In the genomic region with DNA sequence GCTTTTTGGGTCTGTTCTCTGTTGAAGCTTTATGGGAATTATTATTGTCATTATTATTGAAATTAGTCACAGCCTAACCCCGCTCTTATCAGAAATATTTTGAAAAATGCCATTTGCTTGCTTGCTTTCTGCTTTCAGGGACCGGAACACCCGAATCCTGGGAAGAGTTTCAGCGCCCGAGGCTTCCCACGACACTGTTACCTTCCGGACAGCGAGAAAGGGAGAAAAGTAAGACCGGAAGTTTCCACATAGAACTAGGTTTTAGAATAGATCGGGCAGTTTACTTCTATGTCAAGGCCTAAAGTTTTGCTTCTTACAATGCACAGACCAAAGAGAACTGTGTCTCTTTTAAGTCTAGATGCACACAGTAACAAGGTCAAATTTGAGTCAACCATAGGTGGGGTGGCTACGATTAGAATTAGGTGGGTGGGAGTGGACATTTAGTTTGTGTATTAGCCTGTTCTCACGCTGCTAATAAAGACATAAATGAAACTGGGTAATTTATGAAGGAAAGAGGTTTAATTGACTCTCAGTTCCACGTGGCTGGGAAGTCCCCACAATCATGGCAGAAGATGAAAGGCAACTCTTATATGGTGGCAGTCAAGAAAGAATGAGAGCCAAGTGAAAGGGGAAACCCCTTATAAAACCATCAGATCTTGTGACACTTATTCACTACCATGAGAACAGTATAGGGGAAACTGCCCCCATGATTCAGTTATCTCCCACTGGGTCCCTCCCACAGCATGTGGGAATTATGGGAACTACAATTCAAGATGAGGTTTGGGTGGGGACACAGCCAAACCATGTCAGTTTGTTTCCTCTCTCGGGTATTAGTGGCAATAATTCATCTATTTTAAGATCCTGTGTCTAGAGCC, we compare ENCODE assay signal across 11 cellular contexts.
DNase-seq lines count a peak whose midpoint lies in the region; ATAC-seq and TF ChIP-seq lines count a peak whose summit lies in the region.
"Had no signal": no experiment of that assay in that cellular context is flagged by ENCODE, and none has a peak within 500 bp of the region (broad histone marks: within the 10 kb centered on the region; RNA-seq: fewer than 3 reads in every experiment).

No MANE protein-coding gene starts in this region.

- H3K27ac Mint-ChIP-seq in nephron = peak overlapping the region; percentile 7 to 36 (median 23)

- DNase-seq in NCI-H2171 (lab: John Stamatoyannopoulos, UW) (no peak), NCI-H2196 (lab: John Stamatoyannopoulos, UW; ENCODE audit: unreplicated experiment) (no peak), NAMALWA (ENCODE audit: low spot score) (no peak)
- DNase-seq in activated effector memory CD4-positive, alpha-beta T cell treated with anti-CD3 and anti-CD28 coated beads, Interleukin-2, amount 50 U/mL, for 16 hours = no peak
- DNase-seq: activated effector memory CD4-positive, alpha-beta T cell treated with Interleukin-2 at 50 U/mL for 16 hours; GF-D8; NCI-H2107 had no signal

- H3K4me3 Mint-ChIP-seq in nephron = no peak overlapping the region

- no peaks in the 10 kb centered on the region for H3K9me3 Mint-ChIP-seq in nephron

- no peaks in the 10 kb centered on the region for H3K27me3 Mint-ChIP-seq in nephron (ENCODE audit: low read depth)

- ATAC-seq in GM18498 (IDR thresholded peaks at IDR 0.05; ENCODE audit: unreplicated experiment) (peak; percentile 62), GM19455 (IDR thresholded peaks at IDR 0.05; ENCODE audit: unreplicated experiment) (peak; percentile 43), HG03439 (IDR thresholded peaks at IDR 0.05; ENCODE audit: unreplicated experiment) (peak; percentile 48)

- no peak for TF ChIP-seq CTCF in nephron (IDR thresholded peaks at IDR 0.05; ENCODE audit: unreplicated experiment in 3 of 3)

- H3K36me3 Mint-ChIP-seq in nephron (ENCODE audit: low read depth) = peaks cover 78% of the 10 kb centered on the region

- H3K4me1 Mint-ChIP-seq in nephron = peaks cover 31% of the 10 kb centered on the region
